In genomic region chr3:184796954-184797353, GRCh38 we compare ENCODE assay signal across 17 cellular contexts. TPM values are rescaled to one million over a fixed set of nuclear protein-coding genes. Genes with fewer than 3 reads are reported as not detected.
DNase-seq lines count a peak whose midpoint lies in the region; ATAC-seq lines count a peak whose summit lies in the region.
"Had no signal": no experiment of that assay in that cellular context is flagged by ENCODE, and none has a peak within 500 bp of the region (broad histone marks: within the 10 kb centered on the region; RNA-seq: fewer than 3 reads in every experiment).

No MANE protein-coding gene starts in this region.

- no peak overlapping the region for H2BK5ac ChIP-seq in mesendoderm (ENCODE audit: low read length)

- H2AK5ac ChIP-seq in mesendoderm (ENCODE audit: low read length): peak overlapping the region; percentile 70

- H3K79me2 ChIP-seq in mesendoderm (ENCODE audit: control insufficient read depth, insufficient read depth, low read length): no peaks in the 10 kb centered on the region

- WGBS in right cardiac atrium: 66% methylated on average over 3 of the region's 3 CpGs
- WGBS in mesendoderm (ENCODE audit: extremely low coverage, insufficient coverage, low lambda C conversion rate): no CpG with 5 or more reads among the region's 3 CpGs

- H3K27ac Mint-ChIP-seq in central memory CD8-positive, alpha-beta T cell (ENCODE audit: low read depth): peak overlapping the region; percentile 1
- H3K27ac Mint-ChIP-seq in naive thymus-derived CD4-positive, alpha-beta T cell: peak overlapping the region in 1 of 9 donors; percentile 9
- H3K27ac Mint-ChIP-seq: CD4-positive, alpha-beta memory T cell; HFFc6 had no signal

- no peak overlapping the region for H3K4me3 Mint-ChIP-seq in central memory CD8-positive, alpha-beta T cell
- no peak overlapping the region for H3K4me3 Mint-ChIP-seq in naive thymus-derived CD4-positive, alpha-beta T cell
- H3K4me3 Mint-ChIP-seq: CD4-positive, alpha-beta memory T cell; HFFc6 had no signal

- H3K36me3 ChIP-seq in mesendoderm (ENCODE audit: control insufficient read depth, insufficient read depth, low read length): no peaks in the 10 kb centered on the region
- no peaks in the 10 kb centered on the region for H3K36me3 ChIP-seq in naive thymus-derived CD4-positive, alpha-beta T cell (ENCODE audit: control insufficient read depth in 2 of 3, insufficient read depth in 3 of 3, low read length in 3 of 3)
- H3K36me3 ChIP-seq: BE2C had no signal

- H3K56ac ChIP-seq in mesendoderm (ENCODE audit: low read length): peak overlapping the region; percentile 26

- H3K4me1 ChIP-seq in right cardiac atrium (ENCODE audit: control insufficient read depth, insufficient read depth, low read length) (no peaks in the 10 kb centered on the region), mesendoderm (ENCODE audit: control insufficient read depth, low read depth, low read length) (peaks cover 6% of the 10 kb centered on the region)
- H3K4me1 ChIP-seq in naive thymus-derived CD4-positive, alpha-beta T cell (ENCODE audit: control insufficient read depth in 2 of 2, insufficient read depth in 2 of 2, low read length in 2 of 2): no peaks in the 10 kb centered on the region
- H3K4me1 ChIP-seq: A549, BE2C had no signal

- no peaks in the 10 kb centered on the region for H3K79me1 ChIP-seq in mesendoderm (ENCODE audit: low read length)

- H3K9me3 ChIP-seq in right cardiac atrium (ENCODE audit: control insufficient read depth, low read length): no peaks in the 10 kb centered on the region
- H3K9me3 ChIP-seq in naive thymus-derived CD4-positive, alpha-beta T cell (ENCODE audit: control insufficient read depth in 2 of 3, low read length in 3 of 3): no peaks in the 10 kb centered on the region
- H3K9me3 ChIP-seq: A549, BE2C had no signal

- H3K27me3 Mint-ChIP-seq in central memory CD8-positive, alpha-beta T cell: peaks cover 61% of the 10 kb centered on the region
- peaks cover 16 to 58% (median 27%) of the 10 kb centered on the region in 5 donors for H3K27me3 Mint-ChIP-seq in naive thymus-derived CD4-positive, alpha-beta T cell

- H3K9ac ChIP-seq in mesendoderm (ENCODE audit: low read length): no peak overlapping the region

- no peak overlapping the region for H3K4me2 ChIP-seq in mesendoderm (ENCODE audit: low read length)
- H3K4me2 ChIP-seq: A549 had no signal

- H3K27me3 ChIP-seq in right cardiac atrium (ENCODE audit: control insufficient read depth, insufficient read depth) (no peaks in the 10 kb centered on the region), mesendoderm (ENCODE audit: insufficient read depth, low read length, poor library complexity) (no peaks in the 10 kb centered on the region)
- peaks cover 0 to 3% of the 10 kb centered on the region in 2 donors for H3K27me3 ChIP-seq in naive thymus-derived CD4-positive, alpha-beta T cell (ENCODE audit: control insufficient read depth in 2 of 2, insufficient read depth in 2 of 2, low read length in 2 of 2)
- H3K27me3 ChIP-seq: BE2C had no signal

- no peak overlapping the region for H3K27ac ChIP-seq in right cardiac atrium (ENCODE audit: low read length)
- peak overlapping the region; percentile 13 for H3K27ac ChIP-seq in mesendoderm (ENCODE audit: low read depth, low read length)
- no peak overlapping the region for H3K27ac ChIP-seq in naive thymus-derived CD4-positive, alpha-beta T cell (ENCODE audit: low read depth, low read length)
- H3K27ac ChIP-seq: A549, C4-2B had no signal

- DNase-seq in right cardiac atrium: peak in 1 of 3 donors; percentile 58
- no peak for DNase-seq in Right ventricle myocardium superior
- no peak for DNase-seq in central memory CD8-positive, alpha-beta T cell (ENCODE audit: low spot score in 2 of 2)
- no peak for DNase-seq in mesendoderm
- no peak for DNase-seq in naive thymus-derived CD4-positive, alpha-beta T cell
- DNase-seq in 8988T: no peak
- DNase-seq: BE2C; CD4-positive, alpha-beta memory T cell; DMS153; DMS79 treated with DMSO at 0.1 percent for 48 hours; EL; HCEC 1CT; HFFc6 had no signal

- H3K18ac ChIP-seq in mesendoderm (ENCODE audit: low read length): no peak overlapping the region

- CTCF ChIA-PET in naive thymus-derived CD4-positive, alpha-beta T cell (lab: Charles Lee): no interaction called here

- H4K5ac ChIP-seq in mesendoderm (ENCODE audit: low read length): no peak overlapping the region

- H3K4me3 ChIP-seq in right cardiac atrium (ENCODE audit: low read length) (no peak overlapping the region), mesendoderm (ENCODE audit: low read length) (no peak overlapping the region)
- H3K4me3 ChIP-seq in naive thymus-derived CD4-positive, alpha-beta T cell (ENCODE audit: low read length): no peak overlapping the region
- H3K4me3 ChIP-seq: A549 had no signal

- POLR2A ChIA-PET in naive thymus-derived CD4-positive, alpha-beta T cell (lab: Charles Lee): no interaction called here

- H4K8ac ChIP-seq in mesendoderm (ENCODE audit: low read depth, low read length): no peak overlapping the region

- H2BK120ac ChIP-seq in mesendoderm (ENCODE audit: low read depth, low read length): no peak overlapping the region

- ATAC-seq in right cardiac atrium (peak; percentile 9 to 13), Right ventricle myocardium superior (ENCODE audit: poor library complexity) (no peak), HG02610 (IDR thresholded peaks at IDR 0.05; ENCODE audit: unreplicated experiment) (no peak)
- no peak for ATAC-seq in central memory CD8-positive, alpha-beta T cell (replicated peaks; ENCODE audit: extremely low read depth, poor library complexity, severe bottlenecking)
- no peak for ATAC-seq in naive thymus-derived CD4-positive, alpha-beta T cell
- ATAC-seq: A549, HepG2 had no signal

- H3K4ac ChIP-seq in mesendoderm (ENCODE audit: low read depth, low read length): no peak overlapping the region

- H3K4me1 Mint-ChIP-seq in central memory CD8-positive, alpha-beta T cell: peaks cover 22% of the 10 kb centered on the region
- H3K4me1 Mint-ChIP-seq in naive thymus-derived CD4-positive, alpha-beta T cell: peaks cover 0 to 5% (median 0%) of the 10 kb centered on the region in 7 donors

- H3K9me3 Mint-ChIP-seq in central memory CD8-positive, alpha-beta T cell: no peaks in the 10 kb centered on the region
- peaks cover 0 to 4% (median 0%) of the 10 kb centered on the region in 11 donors for H3K9me3 Mint-ChIP-seq in naive thymus-derived CD4-positive, alpha-beta T cell
- H3K9me3 Mint-ChIP-seq: CD4-positive, alpha-beta memory T cell had no signal

- H3K36me3 Mint-ChIP-seq in central memory CD8-positive, alpha-beta T cell (ENCODE audit: insufficient read depth): no peaks in the 10 kb centered on the region
- peaks cover 0 to 6% (median 0%) of the 10 kb centered on the region in 5 donors for H3K36me3 Mint-ChIP-seq in naive thymus-derived CD4-positive, alpha-beta T cell

- intact Hi-C loops in right cardiac atrium (cut with DNase I): no loop called here
- intact Hi-C loops in Right ventricle myocardium superior (cut with DNase I): no loop called here
- intact Hi-C loops in naive thymus-derived CD4-positive, alpha-beta T cell (cut with micrococcal nuclease): no loop called here

- H3K23ac ChIP-seq in mesendoderm (ENCODE audit: low read length): no peak overlapping the region

- no peak overlapping the region for H2BK15ac ChIP-seq in mesendoderm (replicated peaks; ENCODE audit: low read depth)

RNA-seq across cellular contexts. Expression of gene VPS8, which starts 15.0 kb away (rescaled TPM):
- total RNA-seq in right cardiac atrium: 10 to 100 TPM; 25.4 to 39.7 (median 27.9) TPM
- 10.9 TPM for polyA plus RNA-seq in right cardiac atrium
- total RNA-seq in Right ventricle myocardium superior: 51.5 TPM
- 11.8 TPM for polyA plus RNA-seq in mesendoderm (2013, experiment 1 of 2)
- 10.6 TPM for polyA plus RNA-seq in mesendoderm (2013, experiment 2 of 2)
- 100 to 1,000 TPM in 3 of 5 experiments, 10 to 100 TPM in 2; 77.9 to 119 (median 106) TPM for total RNA-seq in naive thymus-derived CD4-positive, alpha-beta T cell
- polyA plus RNA-seq in naive thymus-derived CD4-positive, alpha-beta T cell: 10 to 100 TPM; 31.8 to 44.3 TPM

Comparison
In these comparisons a context has a peak if more than half of its experiments do, and no peak if none do; other contexts are left out.
1. ATAC-seq: peak in right cardiac atrium (2 of 2); none in Right ventricle myocardium superior (single experiment), central memory CD8-positive, alpha-beta T cell (single experiment), naive thymus-derived CD4-positive, alpha-beta T cell (single experiment) and HG02610 (single experiment).